ENCODE assay signal across 13 cellular contexts in the genomic region with DNA sequence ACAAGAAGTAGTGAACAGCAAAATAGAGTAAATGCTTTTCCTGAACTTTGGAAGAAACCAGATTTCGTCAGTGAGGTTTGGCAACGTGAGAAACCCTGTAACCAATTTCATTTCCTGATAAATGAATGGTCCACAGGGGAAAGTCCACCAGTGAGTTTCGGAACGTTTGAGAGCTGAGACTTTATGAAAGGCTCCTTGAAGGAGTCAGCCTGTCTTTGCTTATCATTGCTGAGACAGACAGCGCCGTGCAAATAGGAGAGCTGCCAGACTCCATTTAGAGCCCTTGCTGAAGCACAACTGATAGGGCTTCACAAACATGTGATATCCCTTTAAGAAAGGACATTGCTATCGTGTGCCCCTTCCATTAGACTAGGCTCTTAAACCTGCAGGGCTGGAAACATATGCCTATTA.
DNase-seq lines count a peak whose midpoint lies in the region; ATAC-seq and TF ChIP-seq lines count a peak whose summit lies in the region.
"Had no signal": no experiment of that assay in that cellular context is flagged by ENCODE, and none has a peak within 500 bp of the region (broad histone marks: within the 10 kb centered on the region; RNA-seq: fewer than 3 reads in every experiment).

No MANE protein-coding gene starts in this region.

- no peak overlapping the region for H4K8ac ChIP-seq in mesendoderm (ENCODE audit: low read depth, low read length)

- no peak overlapping the region for H3K4me2 ChIP-seq in mesendoderm (ENCODE audit: low read length)

- H3K4me3 ChIP-seq in AG04450 (ENCODE audit: low read depth, low read length) (no peak overlapping the region; the same call in 1 of the 2 replicates), esophagus muscularis mucosa (peak overlapping the region in 2 of 4 donors; percentile 20 to 21), mesendoderm (ENCODE audit: low read length) (no peak overlapping the region)

- H3K18ac ChIP-seq in mesendoderm (ENCODE audit: low read length), result no peak overlapping the region

- no peak overlapping the region for H2BK5ac ChIP-seq in mesendoderm (ENCODE audit: low read length)

- WGBS in esophagus muscularis mucosa, result 67% methylated on average over 5 of the region's 7 CpGs
- no CpG with 5 or more reads among the region's 7 CpGs for WGBS in mesendoderm (ENCODE audit: extremely low coverage, insufficient coverage, low lambda C conversion rate)

- H3K56ac ChIP-seq in mesendoderm (ENCODE audit: low read length), result no peak overlapping the region

- DNase-seq in AG04450 (ENCODE audit: low read depth, low spot score) (no peak), SK-MEL-5 (ENCODE audit: low read depth, low spot score) (peak; percentile 56), esophagus muscularis mucosa (ENCODE audit: extremely low spot score) (no peak), mesendoderm (no peak), NCI-H128 (lab: John Stamatoyannopoulos, UW; ENCODE audit: unreplicated experiment) (no peak), DMS153 (lab: John Stamatoyannopoulos, UW) (no peak)
- DNase-seq: activated CD8-positive, alpha-beta memory T cell treated with anti-CD3 and anti-CD28 coated beads for 24 hours; AML-193; effector memory CD8-positive, alpha-beta T cell; posterior cingulate gyrus; stimulated activated CD4-positive, alpha-beta T cell treated with anti-CD3 and anti-CD28 coated beads, Interleukin-1b, Interleukin-23, amount 100 ng/mL, for 48 hours had no signal

- no peak overlapping the region for H3K9ac ChIP-seq in mesendoderm (ENCODE audit: low read length)

- CTCF ChIA-PET in AG04450 (lab: Charles Lee), result no interaction called here

- no peak for TF ChIP-seq POLR2A in esophagus muscularis mucosa (IDR thresholded peaks at IDR 0.05; ENCODE audit: low read depth)

- no peaks in the 10 kb centered on the region for H3K79me1 ChIP-seq in mesendoderm (ENCODE audit: low read length)

- peaks cover 0 to 16% (median 14%) of the 10 kb centered on the region in 4 donors for H3K4me1 ChIP-seq in esophagus muscularis mucosa
- H3K4me1 ChIP-seq in mesendoderm (ENCODE audit: control insufficient read depth, low read depth, low read length), result no peaks in the 10 kb centered on the region

- no peak for TF ChIP-seq CTCF in AG04450 (IDR thresholded peaks at IDR 0.05; ENCODE audit: low read depth, low read length)
- TF ChIP-seq CTCF in esophagus muscularis mucosa (IDR thresholded peaks at IDR 0.05), result no peak

- ATAC-seq in HG02642 (IDR thresholded peaks at IDR 0.05; ENCODE audit: poor library complexity, unreplicated experiment) (no peak), GM21447 (IDR thresholded peaks at IDR 0.05; ENCODE audit: unreplicated experiment) (no peak)
- ATAC-seq: effector memory CD8-positive, alpha-beta T cell had no signal

- no peak overlapping the region for H2BK120ac ChIP-seq in mesendoderm (ENCODE audit: low read depth, low read length)

- no peak overlapping the region for H4K5ac ChIP-seq in mesendoderm (ENCODE audit: low read length)

- no peak overlapping the region for H3K4ac ChIP-seq in mesendoderm (ENCODE audit: low read depth, low read length)

- no peak overlapping the region for H2AK5ac ChIP-seq in mesendoderm (ENCODE audit: low read length)

- no peaks in the 10 kb centered on the region for H3K27me3 ChIP-seq in AG04450 (ENCODE audit: control insufficient read depth, insufficient read depth, low read length)
- H3K27me3 ChIP-seq in esophagus muscularis mucosa, result no peaks in the 10 kb centered on the region
- H3K27me3 ChIP-seq in mesendoderm (ENCODE audit: insufficient read depth, low read length, poor library complexity), result no peaks in the 10 kb centered on the region

- H3K23ac ChIP-seq in mesendoderm (ENCODE audit: low read length), result no peak overlapping the region

- no peaks in the 10 kb centered on the region for H3K36me3 ChIP-seq in esophagus muscularis mucosa
- H3K36me3 ChIP-seq in mesendoderm (ENCODE audit: control insufficient read depth, insufficient read depth, low read length), result no peaks in the 10 kb centered on the region

- in situ Hi-C loops in SK-MEL-5 (cut with HindIII; ENCODE audit: low pct_unique_long_range_greater_than_20kb, low sequenced_read_pairs), result no loop called here

- intact Hi-C loops in esophagus muscularis mucosa (cut with DNase I), result no loop called here

- no peaks in the 10 kb centered on the region for H3K79me2 ChIP-seq in mesendoderm (ENCODE audit: control insufficient read depth, insufficient read depth, low read length)

- no peaks in the 10 kb centered on the region for H3K9me3 ChIP-seq in AG04450 (ENCODE audit: control insufficient read depth, insufficient read depth, low read length)
- H3K9me3 ChIP-seq in esophagus muscularis mucosa, result no peaks in the 10 kb centered on the region

- no peak for TF ChIP-seq EP300 in esophagus muscularis mucosa (IDR thresholded peaks at IDR 0.05)

- H3K27ac ChIP-seq in AG04450 (ENCODE audit: low read depth, low read length), result peak overlapping the region; percentile 39
- peak overlapping the region in 3 of 4 donors; percentile 29 to 48 (median 29) for H3K27ac ChIP-seq in esophagus muscularis mucosa (replicated peaks in 1 of 4)
- H3K27ac ChIP-seq in mesendoderm (ENCODE audit: low read depth, low read length), result no peak overlapping the region

- POLR2A ChIA-PET in AG04450 (lab: Yijun Ruan, JAX), result interaction anchor here (1.4 kb wide), 1 partner anchor 18 kb away, joined by 3 read pairs; no protein-coding TSS in a partner anchor

- H2BK15ac ChIP-seq in mesendoderm (replicated peaks; ENCODE audit: low read depth), result peak overlapping the region; percentile 64
